12 cellular contexts compared by ENCODE assay signal in the genomic region with DNA sequence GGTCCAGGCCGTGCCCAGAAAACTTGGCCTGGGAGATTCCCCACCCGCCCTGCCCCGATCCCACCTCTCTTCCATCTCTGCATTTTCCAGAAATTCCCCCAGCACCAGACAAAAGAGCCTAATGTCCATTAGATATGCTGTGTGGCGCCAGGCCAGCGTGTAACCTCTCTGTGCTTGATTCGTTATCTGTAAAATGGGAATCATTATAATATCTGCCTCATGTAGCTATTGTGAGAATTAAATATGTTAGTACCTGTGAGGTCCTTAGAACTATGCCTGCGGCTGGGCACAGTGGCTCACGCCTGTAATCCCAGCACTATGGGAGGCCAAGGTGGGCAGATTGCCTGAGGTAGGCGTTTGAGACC. TPM values are rescaled to one million over a fixed set of nuclear protein-coding genes. Genes with fewer than 3 reads are reported as not detected.
DNase-seq lines count a peak whose midpoint lies in the region; ATAC-seq and TF ChIP-seq lines count a peak whose summit lies in the region.
"Had no signal": no experiment of that assay in that cellular context is flagged by ENCODE, and none has a peak within 500 bp of the region (broad histone marks: within the 10 kb centered on the region; RNA-seq: fewer than 3 reads in every experiment).

No MANE protein-coding gene starts in this region.

- H2AK9ac ChIP-seq in IMR-90 (replicated peaks; ENCODE audit: low read depth, low read length, poor library complexity): no peak overlapping the region

- POLR2A ChIA-PET in IMR-90 (lab: Charles Lee; ENCODE audit: unreplicated experiment): no interaction called here

- ATAC-seq in IMR-90 (ENCODE audit: low read depth): no peak

- H3K4me1 ChIP-seq in IMR-90 (ENCODE audit: control insufficient read depth, insufficient read depth, low read length): peaks cover 13% of the 10 kb centered on the region
- peaks cover 18 to 24% of the 10 kb centered on the region in 2 experiments for H3K4me1 ChIP-seq in neutrophil (ENCODE audit: control insufficient read depth in 1 of 2, insufficient read depth in 1 of 2, low read depth in 1 of 2, low read length in 1 of 2)

- H3K79me1 ChIP-seq in IMR-90 (ENCODE audit: low read depth in 1 of 2, low read length in 2 of 2): peaks cover 0 to 8% of the 10 kb centered on the region in 2 experiments; a peak in 3 of 4 replicates

- no peak overlapping the region for H3K14ac ChIP-seq in IMR-90 (replicated peaks; ENCODE audit: low read depth, low read length)

- H2BK5ac ChIP-seq in IMR-90 (ENCODE audit: low read depth, low read length, poor library complexity, severe bottlenecking): no peak overlapping the region

- H2BK120ac ChIP-seq in IMR-90 (ENCODE audit: low read depth, low read length): peak overlapping the region; percentile 89

- peaks cover 40% of the 10 kb centered on the region for H3K36me3 Mint-ChIP-seq in T-helper 2 cell treated with Interferon-gamma antibody and Interleukin-4, amounts not matched to agents 5 μg/mL and 100 μg/mL, for 36 hours (ENCODE audit: low read depth)
- peaks cover 8% of the 10 kb centered on the region for H3K36me3 Mint-ChIP-seq in activated naive CD8-positive, alpha-beta T cell

- no peaks in the 10 kb centered on the region for H3K27me3 Mint-ChIP-seq in T-helper 2 cell treated with Interferon-gamma antibody and Interleukin-4, amounts not matched to agents 5 μg/mL and 100 μg/mL, for 36 hours (ENCODE audit: low read depth)
- H3K27me3 Mint-ChIP-seq in activated naive CD8-positive, alpha-beta T cell: no peaks in the 10 kb centered on the region

- H3K27ac ChIP-seq in IMR-90 (ENCODE audit: insufficient read depth, low read length) (no peak overlapping the region), neutrophil (peak overlapping the region; percentile 76)
- H3K27ac ChIP-seq: hepatocyte, testis had no signal

- no peak overlapping the region for H2BK20ac ChIP-seq in IMR-90 (ENCODE audit: low read depth, low read length)

- H3K9me1 ChIP-seq in IMR-90 (ENCODE audit: insufficient read depth, low read length): peaks cover 11% of the 10 kb centered on the region; the same call in 1 of the 2 replicates

- H4K91ac ChIP-seq in IMR-90 (ENCODE audit: insufficient read depth, low read depth, low read length): no peak overlapping the region

- no CpG with 5 or more reads among the region's 9 CpGs for WGBS in IMR-90 (ENCODE audit: extremely low coverage in 2 of 2, insufficient read length in 1 of 2), 2 experiments

- H3K9ac ChIP-seq in IMR-90 (ENCODE audit: low read depth, low read length): no peak overlapping the region

- H3K23ac ChIP-seq in IMR-90 (ENCODE audit: low read depth, low read length): no peak overlapping the region

- no peak overlapping the region for H3K4me2 ChIP-seq in IMR-90 (ENCODE audit: low read depth, low read length)

- peaks cover 14% of the 10 kb centered on the region for H3K9me3 Mint-ChIP-seq in T-helper 2 cell treated with Interferon-gamma antibody and Interleukin-4, amounts not matched to agents 5 μg/mL and 100 μg/mL, for 36 hours
- peaks cover 6% of the 10 kb centered on the region for H3K9me3 Mint-ChIP-seq in activated naive CD8-positive, alpha-beta T cell (ENCODE audit: low read depth)
- H3K9me3 Mint-ChIP-seq: neural crest cell had no signal

- H2AFZ ChIP-seq in IMR-90 (replicated peaks; ENCODE audit: low read length, poor library complexity): no peak overlapping the region
- H2AFZ ChIP-seq: hepatocyte had no signal

- H3K4me1 Mint-ChIP-seq in T-helper 2 cell treated with Interferon-gamma antibody and Interleukin-4, amounts not matched to agents 5 μg/mL and 100 μg/mL, for 36 hours (ENCODE audit: low read depth): peaks cover 54% of the 10 kb centered on the region
- peaks cover 77% of the 10 kb centered on the region for H3K4me1 Mint-ChIP-seq in activated naive CD8-positive, alpha-beta T cell (ENCODE audit: low read depth)
- H3K4me1 Mint-ChIP-seq: neural crest cell had no signal

- H3K9me3 ChIP-seq in IMR-90 (ENCODE audit: control insufficient read depth, insufficient read depth, low read length) (no peaks in the 10 kb centered on the region; the same call in 1 of the 2 replicates), neutrophil (no peaks in the 10 kb centered on the region)
- H3K9me3 ChIP-seq: testis had no signal

- CTCF ChIA-PET in IMR-90 (lab: Yijun Ruan, JAX): interaction anchor here (0.6 to 3.5 kb wide), 12 partner anchors 52 to 258 kb away, joined by 3 to 24 read pairs (median 4); a partner anchor contains a TSS

- no peak overlapping the region for H3K18ac ChIP-seq in IMR-90 (ENCODE audit: low read depth, low read length)

- no peak for TF ChIP-seq CTCF in IMR-90 (conservative IDR thresholded peaks at IDR 0.05; ENCODE audit: low read depth, low read length)
- TF ChIP-seq CTCF in neutrophil (IDR thresholded peaks at IDR 0.05): peak; percentile 8

- no peak overlapping the region for H2AK5ac ChIP-seq in IMR-90 (ENCODE audit: low read depth, low read length)

- no peak overlapping the region for H4K5ac ChIP-seq in IMR-90 (ENCODE audit: low read depth, low read length)

- H3K27ac Mint-ChIP-seq in T-helper 2 cell treated with Interferon-gamma antibody and Interleukin-4, amounts not matched to agents 5 μg/mL and 100 μg/mL, for 36 hours: peak overlapping the region; percentile 97
- peak overlapping the region; percentile 99 for H3K27ac Mint-ChIP-seq in activated naive CD8-positive, alpha-beta T cell

- H3K56ac ChIP-seq in IMR-90 (ENCODE audit: extremely low read depth, insufficient read depth, low read length): no peak overlapping the region

- TF ChIP-seq RAD21 in IMR-90 (IDR thresholded peaks at IDR 0.05; ENCODE audit: low read length): no peak

- H4K8ac ChIP-seq in IMR-90 (ENCODE audit: low read depth in 2 of 2, low read length in 2 of 2): no peak overlapping the region; a peak in 1 of 4 replicates

- H4K20me1 ChIP-seq in IMR-90 (ENCODE audit: insufficient read depth, low read length): no peaks in the 10 kb centered on the region

- dilution Hi-C loops in IMR-90 (cut with HindIII; ENCODE audit: low sequenced_read_pairs, unreplicated experiment): no loop called here

- in situ Hi-C loops in IMR-90 (cut with MboI; ENCODE audit: low sequenced_read_pairs): no loop called here

- H3K4me3 Mint-ChIP-seq in T-helper 2 cell treated with Interferon-gamma antibody and Interleukin-4, amounts not matched to agents 5 μg/mL and 100 μg/mL, for 36 hours: peak overlapping the region; percentile 75
- H3K4me3 Mint-ChIP-seq in activated naive CD8-positive, alpha-beta T cell: peak overlapping the region; percentile 61
- H3K4me3 Mint-ChIP-seq: neural crest cell had no signal

- TF ChIP-seq POLR2A in IMR-90 (IDR thresholded peaks at IDR 0.05; ENCODE audit: low read depth, low read length): no peak

- H3K36me3 ChIP-seq in IMR-90 (ENCODE audit: control insufficient read depth, insufficient read depth, low read length) (peaks cover 13% of the 10 kb centered on the region), neutrophil (peaks cover 17% of the 10 kb centered on the region)

- H3K27me3 ChIP-seq in IMR-90 (ENCODE audit: control insufficient read depth, insufficient read depth, low read length): no peaks in the 10 kb centered on the region
- no peaks in the 10 kb centered on the region for H3K27me3 ChIP-seq in neutrophil
- H3K27me3 ChIP-seq: hepatocyte, testis had no signal

- H3K4me3 ChIP-seq in IMR-90 (ENCODE audit: insufficient read depth, low read depth, low read length) (no peak overlapping the region), neutrophil (ENCODE audit: low read depth in 1 of 2, low read length in 1 of 2) (peak overlapping the region; percentile 60 to 74)
- H3K4me3 ChIP-seq: hepatocyte, testis had no signal

- no peak overlapping the region for H2BK15ac ChIP-seq in IMR-90 (ENCODE audit: low read depth, low read length)

- BruUV-seq in IMR-90 (replicated peaks; lab: Mats Ljungman, UMichigan): no TSS peak

- H3K4ac ChIP-seq in IMR-90 (ENCODE audit: low read depth, low read length): no peak overlapping the region; the same call in 1 of the 2 replicates

- DNase-seq in T-helper 2 cell treated with Interferon-gamma antibody and Interleukin-4, amounts not matched to agents 5 μg/mL and 100 μg/mL, for 36 hours (ENCODE audit: low spot score): no peak
- no peak for DNase-seq in T-helper 2 cell
- no peak for DNase-seq in IMR-90
- DNase-seq in GOT3 (lab: John Stamatoyannopoulos, UW): no peak
- no peak for DNase-seq in NCI-H187 (lab: John Stamatoyannopoulos, UW)
- no peak for DNase-seq in 8988T
- DNase-seq: NCI-H446 treated with DMSO at 0.1 percent for 48 hours had no signal

- intact Hi-C loops in IMR-90 (cut with micrococcal nuclease): loop anchor here (1.0 to 5.0 kb wide), 7 partner anchors 89 to 1530 kb away; no protein-coding TSS in a partner anchor

TF ChIP-seq in IMR-90, 13 proteins besides CTCF, POLR2A, EP300 and RAD21:
- TF ChIP-seq, protein P1, sequence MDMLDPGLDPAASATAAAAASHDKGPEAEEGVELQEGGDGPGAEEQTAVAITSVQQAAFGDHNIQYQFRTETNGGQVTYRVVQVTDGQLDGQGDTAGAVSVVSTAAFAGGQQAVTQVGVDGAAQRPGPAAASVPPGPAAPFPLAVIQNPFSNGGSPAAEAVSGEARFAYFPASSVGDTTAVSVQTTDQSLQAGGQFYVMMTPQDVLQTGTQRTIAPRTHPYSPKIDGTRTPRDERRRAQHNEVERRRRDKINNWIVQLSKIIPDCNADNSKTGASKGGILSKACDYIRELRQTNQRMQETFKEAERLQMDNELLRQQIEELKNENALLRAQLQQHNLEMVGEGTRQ (IDR thresholded peaks at IDR 0.05; ENCODE audit: low read depth, low read length): no peak
- TF ChIP-seq SMC3 (IDR thresholded peaks at IDR 0.05; ENCODE audit: low read depth, low read length): no peak
- TF ChIP-seq CEBPB (IDR thresholded peaks at IDR 0.05; ENCODE audit: low read depth, low read length): no peak
- no peak for TF ChIP-seq NFE2L2 (IDR thresholded peaks at IDR 0.05; ENCODE audit: low read depth, low read length)
- no peak for TF ChIP-seq FOS (IDR thresholded peaks at IDR 0.05; ENCODE audit: low read depth, low read length)
- no peak for TF ChIP-seq MXI1 (IDR thresholded peaks at IDR 0.05; ENCODE audit: borderline replicate concordance, low read depth, low read length)
- no peak for TF ChIP-seq RCOR1 (IDR thresholded peaks at IDR 0.05; ENCODE audit: insufficient replicate concordance, low read length)
- TF ChIP-seq MAZ (IDR thresholded peaks at IDR 0.05; ENCODE audit: borderline replicate concordance, low read depth, low read length): no peak
- no peak for TF ChIP-seq RFX5 (IDR thresholded peaks at IDR 0.05; ENCODE audit: low read depth, low read length)
- TF ChIP-seq BHLHE40 (IDR thresholded peaks at IDR 0.05; ENCODE audit: low read depth, low read length): no peak

RNA-seq across cellular contexts. Expression of a gene that starts 33.6 kb away (rescaled TPM):
- total RNA-seq in IMR-90 (2012; rRNA removed): 0.72 and 0.83 TPM in 2 replicates
- 0.83 and 0.97 TPM in 2 replicates for polyA plus RNA-seq in IMR-90 (2012; rRNA removed)
- 0.54 and 0.75 TPM in 2 replicates for polyA plus RNA-seq in IMR-90 (2012; cell fraction: cytosol; rRNA removed)
- polyA plus RNA-seq in IMR-90 (2012; cell fraction: nucleus; rRNA removed; ENCODE audit: low replicate concordance): 0.38 and 0.77 TPM in 2 replicates
- polyA plus RNA-seq: hepatocyte had no signal

RNA-seq across cellular contexts. Expression of a gene that starts 54.6 kb away (rescaled TPM):
- 6.3 and 8.3 TPM in 2 replicates for total RNA-seq in IMR-90 (2012; rRNA removed)
- 18.7 and 21.5 TPM in 2 replicates for polyA plus RNA-seq in IMR-90 (2012; rRNA removed)
- 10.3 and 18.0 TPM in 2 replicates for polyA plus RNA-seq in IMR-90 (2012; cell fraction: cytosol; rRNA removed)
- polyA plus RNA-seq in IMR-90 (2012; cell fraction: nucleus; rRNA removed; ENCODE audit: low replicate concordance): 32.7 and 42.5 TPM in 2 replicates
